In the genomic region with DNA sequence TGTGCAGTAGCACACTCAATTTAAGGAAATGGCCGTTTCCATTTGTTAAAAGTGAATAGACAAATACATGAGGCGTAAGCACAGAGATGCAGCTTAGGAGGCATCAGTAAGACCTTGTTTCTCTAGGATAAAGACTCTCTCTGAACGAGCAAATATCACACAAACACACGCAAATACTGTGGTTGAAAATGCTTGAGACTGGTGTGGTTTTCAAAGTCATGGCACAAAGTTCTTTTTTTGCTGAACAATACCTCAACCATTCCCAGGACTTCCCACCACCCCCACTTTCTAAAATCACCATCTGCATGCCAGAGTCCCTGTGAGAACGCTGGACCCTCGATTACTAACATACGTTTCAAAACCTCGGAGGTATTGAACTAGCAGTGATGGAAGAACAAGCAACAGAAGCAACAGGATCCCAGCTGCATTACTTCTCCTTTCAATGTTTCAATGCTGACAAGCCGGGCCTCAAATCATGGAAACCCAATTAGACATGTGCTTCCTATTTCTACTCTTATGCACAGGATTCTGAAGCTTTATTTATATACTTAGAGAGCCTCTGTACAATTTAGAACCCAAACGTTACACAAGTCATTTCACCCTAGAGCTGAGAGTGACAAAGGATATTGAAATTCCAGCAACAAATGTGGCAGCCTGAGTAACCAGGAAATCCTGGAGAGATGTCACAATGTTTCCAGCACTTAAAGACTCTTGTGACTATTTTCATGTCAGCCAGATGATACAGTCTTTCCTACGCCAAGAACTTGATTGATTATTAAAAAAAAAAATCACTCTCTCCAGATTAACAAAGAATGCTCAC, we compare ENCODE assay signal across 1 cellular context.
TF ChIP-seq lines count a peak whose summit lies in the region.

No MANE protein-coding gene starts in this region.

TF ChIP-seq in GM12878, 131 proteins besides CTCF, POLR2A, EP300 and RAD21 (continued from another document):
- 0 out of 2 replicates have a peak, but pooled peaks have one; percentile 29 for TF ChIP-seq CBFB (IDR thresholded peaks at IDR 0.05; ENCODE audit: low read depth)
- no peak for TF ChIP-seq KDM1A (IDR thresholded peaks at IDR 0.05; ENCODE audit: borderline replicate concordance)
